ENCODE assay signal across 27 cellular contexts in the genomic region with DNA sequence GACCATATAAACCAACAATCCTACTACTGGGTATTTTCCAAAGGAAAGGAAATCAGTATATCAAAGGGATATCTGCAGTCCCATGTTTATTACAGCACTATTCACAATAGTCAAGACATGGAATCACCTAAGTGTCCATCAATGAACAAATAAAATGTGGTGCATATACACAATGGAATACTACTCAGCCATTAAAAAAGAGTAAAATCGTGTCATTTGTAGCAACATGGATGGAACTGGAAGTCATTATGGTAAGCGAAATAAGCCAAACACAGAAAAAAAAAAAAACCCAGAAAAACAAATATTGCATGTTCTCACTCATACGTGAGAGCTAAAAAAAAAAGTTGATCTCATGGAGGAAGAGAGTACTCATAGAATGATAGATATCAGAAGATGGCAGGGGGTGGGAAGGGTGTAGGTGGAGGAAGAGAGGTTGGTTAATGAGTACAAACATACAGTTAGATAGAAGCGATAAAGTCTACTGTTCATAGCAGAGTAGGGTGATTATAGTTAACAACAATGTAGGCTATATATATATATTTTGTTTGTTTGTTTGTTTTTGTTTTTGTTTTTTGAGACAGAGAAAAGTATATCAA. TPM values are rescaled to one million over a fixed set of nuclear protein-coding genes. Genes with fewer than 3 reads are reported as not detected.
DNase-seq lines count a peak whose midpoint lies in the region; ATAC-seq, FAIRE-seq and TF ChIP-seq lines count a peak whose summit lies in the region.
"Had no signal": no experiment of that assay in that cellular context is flagged by ENCODE, and none has a peak within 500 bp of the region (broad histone marks: within the 10 kb centered on the region; RNA-seq: fewer than 3 reads in every experiment).

No MANE protein-coding gene starts in this region.

- H3K4me2 ChIP-seq in H9 (ENCODE audit: insufficient read depth, insufficient read length, low read length) (no peak overlapping the region), osteoblast (ENCODE audit: insufficient read depth, low read length) (no peak overlapping the region)
- H3K4me2 ChIP-seq: KMS-11, smooth muscle cell had no signal

- no peak overlapping the region for H4K8ac ChIP-seq in H9 (replicated peaks; ENCODE audit: insufficient read length, low read depth, low read length)

- no peak overlapping the region for H3K4me3 Mint-ChIP-seq in activated naive CD4-positive, alpha-beta T cell treated with anti-CD3 and anti-CD28 coated beads, Interleukin-2, amount 50 U/mL, for 24 hours
- H3K4me3 Mint-ChIP-seq in H9 (no peak overlapping the region), WTC11 (no peak overlapping the region)
- no peak overlapping the region for H3K4me3 Mint-ChIP-seq in CD8-positive, alpha-beta T cell
- H3K4me3 Mint-ChIP-seq: mesothelial cell of epicardium had no signal

- H3K18ac ChIP-seq in H9 (ENCODE audit: insufficient read length, low read depth, low read length): no peak overlapping the region

- no peak overlapping the region for H3K27ac ChIP-seq in H9 (ENCODE audit: insufficient read length, low read depth, low read length)
- peak overlapping the region; percentile 61 for H3K27ac ChIP-seq in osteoblast (ENCODE audit: low read depth, low read length)
- no peak overlapping the region for H3K27ac ChIP-seq in CD8-positive, alpha-beta T cell (ENCODE audit: low read depth, low read length)
- H3K27ac ChIP-seq: gastroesophageal sphincter, KMS-11, right atrium auricular region had no signal

- no peak overlapping the region for H3K14ac ChIP-seq in H9 (ENCODE audit: insufficient read depth, low read length)

- H3K4me1 ChIP-seq in H9 (ENCODE audit: insufficient read depth, low read length): 0 out of 2 replicates have a peak, but pooled peaks cover 2% of the 10 kb centered on the region
- peaks cover 52% of the 10 kb centered on the region for H3K4me1 ChIP-seq in osteoblast (ENCODE audit: insufficient read depth, low read length)
- H3K4me1 ChIP-seq in CD8-positive, alpha-beta T cell (ENCODE audit: insufficient read depth, low read length): peaks cover 11% of the 10 kb centered on the region

- H3K79me2 ChIP-seq in H9 (ENCODE audit: insufficient read depth, low read length): peaks cover 2% of the 10 kb centered on the region; the same call in 1 of the 2 replicates
- H3K79me2 ChIP-seq in osteoblast (ENCODE audit: insufficient read depth, low read length): peaks cover 51% of the 10 kb centered on the region

- CTCF ChIA-PET in WTC11 (lab: Charles Lee): no interaction called here
- CTCF ChIA-PET in CD8-positive, alpha-beta T cell (lab: Charles Lee): no interaction called here

- no peak for TF ChIP-seq CTCF in H9 (conservative IDR thresholded peaks at IDR 0.05)
- no peak for TF ChIP-seq CTCF in WTC11 (IDR thresholded peaks at IDR 0.05)
- TF ChIP-seq CTCF in osteoblast (IDR thresholded peaks at IDR 0.05; ENCODE audit: extremely low read depth, low read depth, low read length): no peak
- no peak for TF ChIP-seq CTCF in CD8-positive, alpha-beta T cell (IDR thresholded peaks at IDR 0.05)

- H3K23me2 ChIP-seq in H9 (ENCODE audit: insufficient read length, low read depth, low read length, poor library complexity, severe bottlenecking): peaks cover 15% of the 10 kb centered on the region

- H3K9ac ChIP-seq in H9 (ENCODE audit: extremely low read depth, insufficient read length, low read length): no peak overlapping the region
- H3K9ac ChIP-seq: KMS-11 had no signal

- POLR2A ChIA-PET in WTC11 (lab: Charles Lee): no interaction called here
- POLR2A ChIA-PET in CD8-positive, alpha-beta T cell (lab: Charles Lee): no interaction called here

- H3K36me3 ChIP-seq in osteoblast (ENCODE audit: insufficient read depth, low read length): peaks cover 2% of the 10 kb centered on the region
- no peaks in the 10 kb centered on the region for H3K36me3 ChIP-seq in CD8-positive, alpha-beta T cell (ENCODE audit: insufficient read depth, low read length)
- H3K36me3 ChIP-seq: gastroesophageal sphincter, right atrium auricular region, upper lobe of left lung had no signal

- no peak overlapping the region for H2BK15ac ChIP-seq in H9 (ENCODE audit: low read depth, low read length)

- peaks cover 2% of the 10 kb centered on the region for H3K79me1 ChIP-seq in H9 (ENCODE audit: insufficient read depth, low read depth, low read length, poor library complexity, severe bottlenecking)

- no peak overlapping the region for H3K4ac ChIP-seq in H9 (ENCODE audit: low read depth, low read length)

- peaks cover 25% of the 10 kb centered on the region for H3K27me3 Mint-ChIP-seq in activated naive CD4-positive, alpha-beta T cell treated with anti-CD3 and anti-CD28 coated beads, Interleukin-2, amount 50 U/mL, for 24 hours
- H3K27me3 Mint-ChIP-seq in H9 (ENCODE audit: low read depth) (no peaks in the 10 kb centered on the region; the same call in 1 of the 2 replicates), WTC11 (ENCODE audit: low read depth) (peaks cover 3% of the 10 kb centered on the region; the same call in 1 of the 2 replicates)
- H3K27me3 Mint-ChIP-seq in CD8-positive, alpha-beta T cell (ENCODE audit: low read depth): peaks cover 22% of the 10 kb centered on the region

- no peak overlapping the region for H2BK20ac ChIP-seq in H9 (ENCODE audit: low read depth, low read length, poor library complexity, severe bottlenecking)

- no peaks in the 10 kb centered on the region for H3K9me3 Mint-ChIP-seq in activated naive CD4-positive, alpha-beta T cell treated with anti-CD3 and anti-CD28 coated beads, Interleukin-2, amount 50 U/mL, for 24 hours
- H3K9me3 Mint-ChIP-seq in H9 (no peaks in the 10 kb centered on the region), WTC11 (no peaks in the 10 kb centered on the region)
- H3K9me3 Mint-ChIP-seq in CD8-positive, alpha-beta T cell: no peaks in the 10 kb centered on the region
- H3K9me3 Mint-ChIP-seq: activated T-cell treated with anti-CD3 and anti-CD28 coated beads, Interleukin-2, amount 50 U/mL, for 72 hours had no signal

- peaks cover 34% of the 10 kb centered on the region for H3K4me1 Mint-ChIP-seq in activated naive CD4-positive, alpha-beta T cell treated with anti-CD3 and anti-CD28 coated beads, Interleukin-2, amount 50 U/mL, for 24 hours
- H3K4me1 Mint-ChIP-seq in H9: peaks cover 23 to 27% of the 10 kb centered on the region in 2 experiments
- peaks cover 28% of the 10 kb centered on the region for H3K4me1 Mint-ChIP-seq in WTC11
- peaks cover 14% of the 10 kb centered on the region for H3K4me1 Mint-ChIP-seq in CD8-positive, alpha-beta T cell (ENCODE audit: low read depth)

- intact Hi-C loops in CD8-positive, alpha-beta T cell (cut with DNase I, micrococcal nuclease): no loop called here

- no CpG with 5 or more reads among the region's 4 CpGs for WGBS in H9 (ENCODE audit: extremely low coverage, insufficient read length, low lambda C conversion rate)

- no peak overlapping the region for H3K23ac ChIP-seq in H9 (ENCODE audit: insufficient read length, low read depth, low read length)

- no peaks in the 10 kb centered on the region for H3K36me3 Mint-ChIP-seq in activated naive CD4-positive, alpha-beta T cell treated with anti-CD3 and anti-CD28 coated beads, Interleukin-2, amount 50 U/mL, for 24 hours
- H3K36me3 Mint-ChIP-seq in H9 (ENCODE audit: insufficient read depth in 1 of 3, low read depth in 3 of 3) (peaks cover 17 to 36% (median 31%) of the 10 kb centered on the region in 3 experiments; a peak in 6 of 7 replicates), WTC11 (peaks cover 20% of the 10 kb centered on the region)
- no peaks in the 10 kb centered on the region for H3K36me3 Mint-ChIP-seq in CD8-positive, alpha-beta T cell

- no peak overlapping the region for H3T11ph ChIP-seq in H9 (ENCODE audit: low read length)

- H4K20me1 ChIP-seq in H9 (ENCODE audit: control insufficient read depth, insufficient read depth, insufficient read length): no peaks in the 10 kb centered on the region
- H4K20me1 ChIP-seq in osteoblast (ENCODE audit: insufficient read depth, low read length): peaks cover 8% of the 10 kb centered on the region

- H2BK120ac ChIP-seq in H9 (ENCODE audit: low read depth, low read length, poor library complexity, severe bottlenecking): no peak overlapping the region

- no peak overlapping the region for H2AFZ ChIP-seq in H9 (ENCODE audit: low read length)
- no peak overlapping the region for H2AFZ ChIP-seq in osteoblast (ENCODE audit: low read length)

- no peak for FAIRE-seq in urothelium cell line (lab: Jason Lieb, UNC)
- FAIRE-seq: bronchial epithelial cell, colon had no signal

- no peak overlapping the region for H4K5ac ChIP-seq in H9 (ENCODE audit: insufficient read length, low read depth, low read length)

- H2BK5ac ChIP-seq in H9 (ENCODE audit: insufficient read length, low read length): no peak overlapping the region

- H3K27me3 ChIP-seq in H9 (ENCODE audit: insufficient read depth, low read length): no peaks in the 10 kb centered on the region
- H3K27me3 ChIP-seq in osteoblast (ENCODE audit: insufficient read depth, low read length): no peaks in the 10 kb centered on the region
- peaks cover 4% of the 10 kb centered on the region for H3K27me3 ChIP-seq in CD8-positive, alpha-beta T cell (ENCODE audit: insufficient read depth, low read length)
- H3K27me3 ChIP-seq: right atrium auricular region, upper lobe of left lung had no signal

- ATAC-seq in WTC11: no peak
- ATAC-seq in CD8-positive, alpha-beta T cell: no peak
- ATAC-seq: gastroesophageal sphincter had no signal

- DNase-seq in activated naive CD4-positive, alpha-beta T cell treated with anti-CD3 and anti-CD28 coated beads, Interleukin-2, amount 50 U/mL, for 16 hours: no peak
- DNase-seq in H9: no peak
- DNase-seq in WTC11 (ENCODE audit: low spot score): no peak
- no peak for DNase-seq in osteoblast (ENCODE audit: insufficient read length, low spot score, missing footprints)
- no peak for DNase-seq in urothelium cell line (ENCODE audit: low spot score)
- no peak for DNase-seq in CD8-positive, alpha-beta T cell
- DNase-seq: anterior cingulate cortex, C1 segment of cervical spinal cord, Calu3, GOT3, MM.1S, NCI-H1105 treated with DMSO at 0.1 percent for 48 hours, NCI-H1930, NCI-H510A treated with DMSO at 0.1 percent for 48 hours, OCI-M1, posterior cingulate gyrus, upper lobe of left lung had no signal

- peak overlapping the region; percentile 43 for H3K27ac Mint-ChIP-seq in activated naive CD4-positive, alpha-beta T cell treated with anti-CD3 and anti-CD28 coated beads, Interleukin-2, amount 50 U/mL, for 24 hours
- peak overlapping the region in 2 of 3 experiments; percentile 19 to 40; a peak in 2 of 7 replicates for H3K27ac Mint-ChIP-seq in H9
- H3K27ac Mint-ChIP-seq in WTC11: peak overlapping the region; percentile 48; the same call in 1 of the 2 replicates
- H3K27ac Mint-ChIP-seq in CD8-positive, alpha-beta T cell: no peak overlapping the region
- H3K27ac Mint-ChIP-seq: activated naive CD4-positive, alpha-beta T cell treated with anti-CD3 and anti-CD28 coated beads, Interleukin-2, amount 50 U/mL, for 72 hours; mesothelial cell of epicardium had no signal

- no peak overlapping the region for H4K91ac ChIP-seq in H9 (ENCODE audit: insufficient read length, low read depth, low read length)

- no peak overlapping the region for H3K4me3 ChIP-seq in osteoblast (ENCODE audit: insufficient read depth, low read length)
- H3K4me3 ChIP-seq in CD8-positive, alpha-beta T cell (ENCODE audit: low read depth, low read length): no peak overlapping the region
- H3K4me3 ChIP-seq: gastroesophageal sphincter, right atrium auricular region, smooth muscle cell, upper lobe of left lung had no signal

- no peaks in the 10 kb centered on the region for H3K9me3 ChIP-seq in H9 (ENCODE audit: control insufficient read depth, low read depth, low read length)
- H3K9me3 ChIP-seq in osteoblast (ENCODE audit: low read depth, low read length): no peaks in the 10 kb centered on the region
- no peaks in the 10 kb centered on the region for H3K9me3 ChIP-seq in CD8-positive, alpha-beta T cell (ENCODE audit: low read length)
- H3K9me3 ChIP-seq: gastroesophageal sphincter, right atrium auricular region, upper lobe of left lung had no signal

- no peak overlapping the region for H2AK5ac ChIP-seq in H9 (ENCODE audit: insufficient read length, low read length)

- H2BK12ac ChIP-seq in H9 (ENCODE audit: insufficient read length, low read depth, low read length): no peak overlapping the region

- no peak overlapping the region for H3K56ac ChIP-seq in H9 (ENCODE audit: insufficient read length, low read depth, low read length)

RNA-seq across cellular contexts. Expression of a gene that starts 49.3 kb away (rescaled TPM):
- total RNA-seq in H9 (2021) (224 and 244 TPM in 2 replicates), WTC11 (2021) (239 to 267 TPM (median 240 TPM) in 3 replicates), osteoblast (239 and 273 TPM in 2 replicates)
- under 1 TPM; 0.06 to 0.43 TPM for total RNA-seq in CD8-positive, alpha-beta T cell

Comparison
In these comparisons a context has a peak if more than half of its experiments do, and no peak if none do; other contexts are left out.
1. RNA of a gene that starts 49.3 kb away (total RNA-seq): 239 to 273 TPM in osteoblast, 239 to 267 TPM in WTC11 and 224 to 244 TPM in H9; 0.06 to 0.43 TPM in CD8-positive, alpha-beta T cell; every median in the first group is over 100 times any median in the second.